20 cellular contexts compared by ENCODE assay signal in the genomic region with DNA sequence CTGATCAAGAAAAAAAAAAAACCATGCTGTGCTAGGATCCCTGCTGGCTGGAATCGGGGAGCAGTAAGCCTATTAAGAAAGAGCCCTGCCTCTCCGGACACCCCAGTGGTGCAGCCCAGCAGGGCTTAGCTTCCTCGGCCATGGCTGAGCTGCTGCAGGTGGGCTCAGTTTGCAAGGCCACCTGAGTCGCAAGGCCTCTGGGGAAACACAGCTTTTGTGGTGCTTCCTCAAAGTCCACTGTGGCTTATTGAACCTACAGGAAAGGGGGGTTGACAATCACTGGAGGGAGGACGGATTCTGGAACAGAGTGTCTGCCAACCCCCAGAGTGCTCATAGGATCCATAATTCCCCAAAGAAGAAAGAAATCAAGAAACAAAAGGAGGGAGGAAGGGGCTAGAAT.
DNase-seq lines count a peak whose midpoint lies in the region; ATAC-seq and TF ChIP-seq lines count a peak whose summit lies in the region.
"Had no signal": no experiment of that assay in that cellular context is flagged by ENCODE, and none has a peak within 500 bp of the region (broad histone marks: within the 10 kb centered on the region; RNA-seq: fewer than 3 reads in every experiment).

No MANE protein-coding gene starts in this region.

- H3K36me3 Mint-ChIP-seq in WTC11 = peaks cover 15% of the 10 kb centered on the region
- no peaks in the 10 kb centered on the region for H3K36me3 Mint-ChIP-seq in CD14-positive monocyte
- H3K36me3 Mint-ChIP-seq: CD8-positive, alpha-beta T cell had no signal

- no peak for TF ChIP-seq POLR2A in heart left ventricle (IDR thresholded peaks at IDR 0.05)

- H3K27ac ChIP-seq in heart left ventricle = no peak overlapping the region
- H3K27ac ChIP-seq in upper lobe of right lung = no peak overlapping the region
- H3K27ac ChIP-seq: A549; BLaER1 treated with 17β-estradiol and CSF1 and Interleukin-3, amounts not matched to agents 10 nM and 100 nM had no signal

- no peak for TF ChIP-seq CTCF in heart left ventricle (IDR thresholded peaks at IDR 0.05)
- no peak for TF ChIP-seq CTCF in WTC11 (IDR thresholded peaks at IDR 0.05)
- no peak for TF ChIP-seq CTCF in upper lobe of right lung (IDR thresholded peaks at IDR 0.05)
- no peak for TF ChIP-seq CTCF in CD14-positive monocyte (IDR thresholded peaks at IDR 0.05)

- peak; percentile 11 for DNase-seq in Right ventricle myocardium superior
- no peak for DNase-seq in heart left ventricle
- no peak for DNase-seq in WTC11 (ENCODE audit: low spot score)
- peak; percentile 65 for DNase-seq in mesenteric fat pad (ENCODE audit: low spot score)
- DNase-seq in upper lobe of right lung = peak; percentile 45
- no peak for DNase-seq in CD14-positive monocyte (ENCODE audit: low spot score)
- DNase-seq: 8988T, ACHN, AML-193, BE2C, Caco-2, DMS153, DND-41, GOT3, HFFc6 had no signal

- no peaks in the 10 kb centered on the region for H3K9me3 ChIP-seq in heart left ventricle
- no peaks in the 10 kb centered on the region for H3K9me3 ChIP-seq in upper lobe of right lung
- H3K9me3 ChIP-seq: A549; BE2C; BLaER1 treated with 17β-estradiol and CSF1 and Interleukin-3, amounts not matched to agents 10 nM and 100 nM; HAP-1 had no signal

- no peaks in the 10 kb centered on the region for H3K36me3 ChIP-seq in heart left ventricle
- H3K36me3 ChIP-seq in upper lobe of right lung = no peaks in the 10 kb centered on the region
- H3K36me3 ChIP-seq: BE2C; BLaER1 treated with 17β-estradiol and CSF1 and Interleukin-3, amounts not matched to agents 10 nM and 100 nM; HAP-1 had no signal

- H3K27ac Mint-ChIP-seq in WTC11 = no peak overlapping the region
- H3K27ac Mint-ChIP-seq in CD14-positive monocyte = no peak overlapping the region
- H3K27ac Mint-ChIP-seq: CD8-positive, alpha-beta T cell; HFFc6 had no signal

- CTCF ChIA-PET in WTC11 (lab: Charles Lee) = no interaction called here

- WGBS in heart left ventricle, 4 donors = 79 to 85% (median 84%) methylated on average over 5 of the region's 5 CpGs

- H3K4me1 ChIP-seq in heart left ventricle (no peaks in the 10 kb centered on the region), upper lobe of right lung (no peaks in the 10 kb centered on the region)
- H3K4me1 ChIP-seq: A549; BE2C; BLaER1 treated with 17β-estradiol and CSF1 and Interleukin-3, amounts not matched to agents 10 nM and 100 nM; HAP-1 had no signal

- H3K27me3 Mint-ChIP-seq in WTC11 (ENCODE audit: low read depth) (no peaks in the 10 kb centered on the region; the same call in 1 of the 2 replicates), CD14-positive monocyte (ENCODE audit: low read depth in 3 of 3) (peaks cover 0 to 8% (median 5%) of the 10 kb centered on the region in 3 donors)

- intact Hi-C loops in Right ventricle myocardium superior (cut with DNase I) = no loop called here
- intact Hi-C loops in heart left ventricle (cut with DNase I) = no loop called here
- intact Hi-C loops in upper lobe of right lung (cut with DNase I) = no loop called here
- intact Hi-C loops in CD14-positive monocyte (cut with micrococcal nuclease) = no loop called here

- H3K4me3 Mint-ChIP-seq in WTC11 (no peak overlapping the region), CD14-positive monocyte (no peak overlapping the region)
- H3K4me3 Mint-ChIP-seq: CD8-positive, alpha-beta T cell; HFFc6 had no signal

- H3K4me3 ChIP-seq in heart left ventricle (no peak overlapping the region), upper lobe of right lung (no peak overlapping the region)
- H3K4me3 ChIP-seq: A549; BLaER1 treated with 17β-estradiol and CSF1 and Interleukin-3, amounts not matched to agents 10 nM and 100 nM; HAP-1 had no signal

- H3K4me1 Mint-ChIP-seq in WTC11 = peaks cover 54% of the 10 kb centered on the region
- H3K4me1 Mint-ChIP-seq in CD14-positive monocyte = no peaks in the 10 kb centered on the region

- ATAC-seq in Right ventricle myocardium superior (ENCODE audit: poor library complexity) (no peak), heart left ventricle (no peak), WTC11 (no peak), upper lobe of right lung (no peak), HG02759 (IDR thresholded peaks at IDR 0.05; ENCODE audit: unreplicated experiment) (no peak)
- ATAC-seq: A549; CD8-positive, alpha-beta T cell had no signal

- POLR2A ChIA-PET in WTC11 (lab: Charles Lee) = no interaction called here

- H3K9me3 Mint-ChIP-seq in WTC11 (peaks cover 27% of the 10 kb centered on the region), CD14-positive monocyte (peaks cover 8 to 17% (median 14%) of the 10 kb centered on the region in 7 donors)
- H3K9me3 Mint-ChIP-seq: CD8-positive, alpha-beta T cell had no signal

- peaks cover 0 to 2% (median 0%) of the 10 kb centered on the region in 9 donors for H3K27me3 ChIP-seq in heart left ventricle
- H3K27me3 ChIP-seq in upper lobe of right lung = no peaks in the 10 kb centered on the region
- H3K27me3 ChIP-seq: BE2C; BLaER1 treated with 17β-estradiol and CSF1 and Interleukin-3, amounts not matched to agents 10 nM and 100 nM had no signal

TF ChIP-seq in WTC11, 78 proteins besides CTCF, POLR2A, EP300 and RAD21:
- TF ChIP-seq, protein P1, sequence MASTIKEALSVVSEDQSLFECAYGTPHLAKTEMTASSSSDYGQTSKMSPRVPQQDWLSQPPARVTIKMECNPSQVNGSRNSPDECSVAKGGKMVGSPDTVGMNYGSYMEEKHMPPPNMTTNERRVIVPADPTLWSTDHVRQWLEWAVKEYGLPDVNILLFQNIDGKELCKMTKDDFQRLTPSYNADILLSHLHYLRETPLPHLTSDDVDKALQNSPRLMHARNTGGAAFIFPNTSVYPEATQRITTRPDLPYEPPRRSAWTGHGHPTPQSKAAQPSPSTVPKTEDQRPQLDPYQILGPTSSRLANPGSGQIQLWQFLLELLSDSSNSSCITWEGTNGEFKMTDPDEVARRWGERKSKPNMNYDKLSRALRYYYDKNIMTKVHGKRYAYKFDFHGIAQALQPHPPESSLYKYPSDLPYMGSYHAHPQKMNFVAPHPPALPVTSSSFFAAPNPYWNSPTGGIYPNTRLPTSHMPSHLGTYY (CRISPR knock-in tag; IDR thresholded peaks at IDR 0.05) = no peak
- TF ChIP-seq NFE2L1 (CRISPR knock-in tag; IDR thresholded peaks at IDR 0.05) (no peak), ZNF423 (CRISPR knock-in tag; IDR thresholded peaks at IDR 0.05) (0 out of 2 replicates have a peak, but pooled peaks have one; percentile 30)

Comparison
In these comparisons a context has a peak if more than half of its experiments do, and no peak if none do; other contexts are left out.
1. DNase-seq: peak in Right ventricle myocardium superior (single experiment), mesenteric fat pad (single experiment) and upper lobe of right lung (single experiment); none in heart left ventricle (0 of 5), WTC11 (single experiment) and CD14-positive monocyte (single experiment).